9 cellular contexts compared by ENCODE assay signal in genomic region chr16:49556252-49557069, GRCh38.
A peak's percentile ranks its signal among the peaks of the same experiment; 100 is the strongest.
DNase-seq lines count a peak whose midpoint lies in the region; ATAC-seq, FAIRE-seq and TF ChIP-seq lines count a peak whose summit lies in the region.
"Had no signal": no experiment of that assay in that cellular context is flagged by ENCODE, and none has a peak within 500 bp of the region (broad histone marks: within the 10 kb centered on the region; RNA-seq: fewer than 3 reads in every experiment).

No MANE protein-coding gene starts in this region.

- H3K4me2 ChIP-seq in K562 (ENCODE audit: insufficient read depth, low read length) = no peak overlapping the region

- H3K9me1 ChIP-seq in K562 (ENCODE audit: control insufficient read depth, insufficient read depth, low read length) = no peaks in the 10 kb centered on the region

- no peak overlapping the region for H3K27ac Mint-ChIP-seq in activated CD4-positive, alpha-beta T cell treated with anti-CD3 and anti-CD28 coated beads, Interleukin-2, amount 10 ng/mL, durations not matched to agents 7 days and 5 days
- H3K27ac Mint-ChIP-seq in activated T-helper 2 cell treated with anti-CD3 and anti-CD28 coated beads, Interferon-gamma antibody, Interleukin-2, Interleukin-4, amounts not matched to agents 10 μg/mL and 5 μg/mL and 100 μg/mL, durations not matched to agents 14 hours and 24 hours and 36 hours = no peak overlapping the region

- no peaks in the 10 kb centered on the region for H3K36me3 ChIP-seq in K562 (ENCODE audit: control insufficient read depth, insufficient read depth, low read length)

- in situ Hi-C loops in K562 (cut with MboI) = no loop called here

- H3K36me3 Mint-ChIP-seq in activated CD4-positive, alpha-beta T cell treated with anti-CD3 and anti-CD28 coated beads, Interleukin-2, amount 10 ng/mL, durations not matched to agents 7 days and 5 days (ENCODE audit: low read depth) = no peaks in the 10 kb centered on the region
- no peaks in the 10 kb centered on the region for H3K36me3 Mint-ChIP-seq in activated T-helper 2 cell treated with anti-CD3 and anti-CD28 coated beads, Interferon-gamma antibody, Interleukin-2, Interleukin-4, amounts not matched to agents 10 μg/mL and 5 μg/mL and 100 μg/mL, durations not matched to agents 14 hours and 24 hours and 36 hours (ENCODE audit: low read depth)

- H2AFZ ChIP-seq in K562 (ENCODE audit: low read depth, low read length) = no peak overlapping the region

- DNase-seq in DMS 273 treated with DMSO at 0.1 percent for 48 hours (lab: John Stamatoyannopoulos, UW) (peak; percentile 94), NCI-H1105 treated with DMSO at 0.1 percent for 48 hours (lab: John Stamatoyannopoulos, UW) (peak; percentile 80), K562 (ENCODE audit: extremely low read depth in 1 of 4, low spot score in 3 of 4) (peak; percentile 18 to 26 (median 24)), myocyte (ENCODE audit: low read depth) (peak; percentile 36), COLO668 (lab: John Stamatoyannopoulos, UW; ENCODE audit: unreplicated experiment) (no peak)
- DNase-seq in activated CD4-positive, alpha-beta T cell treated with anti-CD3 and anti-CD28 coated beads, Interleukin-2, amount 10 ng/mL, durations not matched to agents 7 days and 5 days = no peak
- no peak for DNase-seq in activated T-helper 2 cell treated with anti-CD3 and anti-CD28 coated beads, Interferon-gamma antibody, Interleukin-2, Interleukin-4, amounts not matched to agents 10 μg/mL and 5 μg/mL and 100 μg/mL, durations not matched to agents 14 hours and 24 hours and 36 hours (ENCODE audit: low spot score)

- TF ChIP-seq EP300 in K562 (IDR thresholded peaks at IDR 0.05; ENCODE audit: low read length) = no peak

- H3K4me1 ChIP-seq in K562 (replicated peaks in 1 of 2; ENCODE audit: control insufficient read depth in 2 of 2, insufficient read depth in 2 of 2, low read length in 2 of 2) = no peaks in the 10 kb centered on the region

- H3K27ac ChIP-seq in K562 (ENCODE audit: extremely low read depth, low read depth, low read length) = no peak overlapping the region

- CTCF ChIA-PET in K562 (lab: Yijun Ruan, JAX; ENCODE audit: low intra/inter-chr PET ratio) = interaction anchor here (1.3 kb wide), 1 partner anchor 365 kb away, joined by 4 read pairs; no protein-coding TSS in a partner anchor
- CTCF ChIA-PET in activated CD4-positive, alpha-beta T cell treated with anti-CD3 and anti-CD28 coated beads, Interleukin-2, amount 10 ng/mL, durations not matched to agents 7 days and 5 days (lab: Charles Lee) = interaction anchor here (1.2 to 1.5 kb wide), 2 partner anchors 14 to 37 kb away, joined by 3 read pairs; no protein-coding TSS in a partner anchor

- peak; percentile 74 for ATAC-seq in K562
- ATAC-seq in HG02763 (IDR thresholded peaks at IDR 0.05; ENCODE audit: unreplicated experiment) = no peak

- no peak overlapping the region for H3K4me3 ChIP-seq in K562

- 2% methylated on average over 9 of the region's 9 CpGs for WGBS in K562 (ENCODE audit: insufficient coverage, low coverage, missing lambda C conversion rate)

- H3K27me3 Mint-ChIP-seq in activated CD4-positive, alpha-beta T cell treated with anti-CD3 and anti-CD28 coated beads, Interleukin-2, amount 10 ng/mL, durations not matched to agents 7 days and 5 days = no peaks in the 10 kb centered on the region
- peaks cover 3% of the 10 kb centered on the region for H3K27me3 Mint-ChIP-seq in activated T-helper 2 cell treated with anti-CD3 and anti-CD28 coated beads, Interferon-gamma antibody, Interleukin-2, Interleukin-4, amounts not matched to agents 10 μg/mL and 5 μg/mL and 100 μg/mL, durations not matched to agents 14 hours and 24 hours and 36 hours (ENCODE audit: low read depth)

- no peaks in the 10 kb centered on the region for H3K9me3 ChIP-seq in K562 (replicated peaks; ENCODE audit: control insufficient read depth, insufficient read depth, low read depth, low read length)

- peaks cover 6 to 25% of the 10 kb centered on the region in 2 experiments; a peak in 3 of 5 replicates for H3K27me3 ChIP-seq in K562 (ENCODE audit: control insufficient read depth in 2 of 2, insufficient read depth in 2 of 2, low read length in 2 of 2)

- FAIRE-seq in K562 (lab: Jason Lieb, UNC) = no peak
- FAIRE-seq: islet of Langerhans had no signal

- no TSS peak for BruUV-seq in K562 (replicated peaks; lab: Mats Ljungman, UMichigan)

- no peaks in the 10 kb centered on the region for H3K9me3 Mint-ChIP-seq in activated CD4-positive, alpha-beta T cell treated with anti-CD3 and anti-CD28 coated beads, Interleukin-2, amount 10 ng/mL, durations not matched to agents 7 days and 5 days
- no peaks in the 10 kb centered on the region for H3K9me3 Mint-ChIP-seq in activated T-helper 2 cell treated with anti-CD3 and anti-CD28 coated beads, Interferon-gamma antibody, Interleukin-2, Interleukin-4, amounts not matched to agents 10 μg/mL and 5 μg/mL and 100 μg/mL, durations not matched to agents 14 hours and 24 hours and 36 hours

- no peak overlapping the region for H3K9ac ChIP-seq in K562 (ENCODE audit: insufficient read depth in 1 of 2, low read depth in 2 of 2, low read length in 2 of 2)

- POLR2A ChIA-PET in K562 (lab: Yijun Ruan, JAX) = interaction anchor here (0.7 to 1.3 kb wide), 2 partner anchors 8 to 13 kb away, joined by 3 read pairs; no protein-coding TSS in a partner anchor
- POLR2A ChIA-PET in activated CD4-positive, alpha-beta T cell treated with anti-CD3 and anti-CD28 coated beads, Interleukin-2, amount 10 ng/mL, durations not matched to agents 7 days and 5 days (lab: Charles Lee) = no interaction called here

- TF ChIP-seq POLR2A in K562 (conservative IDR thresholded peaks at IDR 0.05) = no peak

- intact Hi-C loops in K562 (cut with micrococcal nuclease) = no loop called here
- intact Hi-C loops in activated T-helper 2 cell treated with anti-CD3 and anti-CD28 coated beads, Interferon-gamma antibody, Interleukin-2, Interleukin-4, amounts not matched to agents 10 μg/mL and 5 μg/mL and 100 μg/mL, durations not matched to agents 14 hours and 24 hours and 36 hours (cut with micrococcal nuclease) = no loop called here

- H3K79me2 ChIP-seq in K562 (ENCODE audit: control insufficient read depth, insufficient read depth, low read length) = no peaks in the 10 kb centered on the region

- H3K4me3 Mint-ChIP-seq in activated CD4-positive, alpha-beta T cell treated with anti-CD3 and anti-CD28 coated beads, Interleukin-2, amount 10 ng/mL, durations not matched to agents 7 days and 5 days = no peak overlapping the region
- no peak overlapping the region for H3K4me3 Mint-ChIP-seq in activated T-helper 2 cell treated with anti-CD3 and anti-CD28 coated beads, Interferon-gamma antibody, Interleukin-2, Interleukin-4, amounts not matched to agents 10 μg/mL and 5 μg/mL and 100 μg/mL, durations not matched to agents 14 hours and 24 hours and 36 hours (ENCODE audit: low read depth)

- peak; percentile 12 to 41; a peak in 2 of 4 replicates for TF ChIP-seq RAD21 in K562 (CRISPR knock-in tag; conservative IDR thresholded peaks at IDR 0.05 in 1 of 2, IDR thresholded peaks at IDR 0.05 in 1 of 2)

- no peaks in the 10 kb centered on the region for H3K4me1 Mint-ChIP-seq in activated CD4-positive, alpha-beta T cell treated with anti-CD3 and anti-CD28 coated beads, Interleukin-2, amount 10 ng/mL, durations not matched to agents 7 days and 5 days
- no peaks in the 10 kb centered on the region for H3K4me1 Mint-ChIP-seq in activated T-helper 2 cell treated with anti-CD3 and anti-CD28 coated beads, Interferon-gamma antibody, Interleukin-2, Interleukin-4, amounts not matched to agents 10 μg/mL and 5 μg/mL and 100 μg/mL, durations not matched to agents 14 hours and 24 hours and 36 hours (ENCODE audit: low read depth)

- 0 out of 2 replicates have a peak, but pooled peaks cover 5% of the 10 kb centered on the region for H4K20me1 ChIP-seq in K562 (replicated peaks; ENCODE audit: control insufficient read depth, insufficient read depth, low read length)

- TF ChIP-seq CTCF in K562 (IDR thresholded peaks at IDR 0.05 in 2 of 3, conservative IDR thresholded peaks at IDR 0.05 in 1 of 3; ENCODE audit: insufficient read depth in 2 of 3, low read depth in 1 of 3, low read length in 3 of 3) = peak; percentile 48 to 62 (median 55); a peak in 5 of 6 replicates

TF ChIP-seq in K562, 482 proteins besides CTCF, POLR2A, EP300 and RAD21:
- no peak for TF ChIP-seq NUFIP1 (IDR thresholded peaks at IDR 0.05; ENCODE audit: partially characterized antibody)
- peak; percentile 42; the same call in 1 of the 2 replicates for TF ChIP-seq SMC3 (conservative IDR thresholded peaks at IDR 0.05; ENCODE audit: insufficient read depth, low read depth, low read length)

Comparison
In these comparisons a context has a peak if more than half of its experiments do, and no peak if none do; other contexts are left out.
1. DNase-seq: peak in DMS 273 treated with DMSO at 0.1 percent for 48 hours (single experiment), NCI-H1105 treated with DMSO at 0.1 percent for 48 hours (single experiment), K562 (4 of 4) and myocyte (single experiment); none in activated CD4-positive, alpha-beta T cell treated with anti-CD3 and anti-CD28 coated beads, Interleukin-2, amount 10 ng/mL, durations not matched to agents 7 days and 5 days (single experiment), COLO668 (single experiment) and activated T-helper 2 cell treated with anti-CD3 and anti-CD28 coated beads, Interferon-gamma antibody, Interleukin-2, Interleukin-4, amounts not matched to agents 10 μg/mL and 5 μg/mL and 100 μg/mL, durations not matched to agents 14 hours and 24 hours and 36 hours (single experiment).